20 cellular contexts compared by ENCODE assay signal in genomic region chr14:32710351-32711102, GRCh38.
DNase-seq lines count a peak whose midpoint lies in the region; ATAC-seq, FAIRE-seq and TF ChIP-seq lines count a peak whose summit lies in the region.
"Had no signal": no experiment of that assay in that cellular context is flagged by ENCODE, and none has a peak within 500 bp of the region (broad histone marks: within the 10 kb centered on the region; RNA-seq: fewer than 3 reads in every experiment).

No MANE protein-coding gene starts in this region.

- H3K4me1 Mint-ChIP-seq in astrocyte (ENCODE audit: low read depth, unreplicated experiment), result peaks cover 12% of the 10 kb centered on the region
- H3K4me1 Mint-ChIP-seq: CD4-positive, alpha-beta memory T cell; naive thymus-derived CD8-positive, alpha-beta T cell had no signal

- H3K4me3 Mint-ChIP-seq in astrocyte (ENCODE audit: unreplicated experiment), result no peak overlapping the region
- H3K4me3 Mint-ChIP-seq: activated naive CD8-positive, alpha-beta T cell; CD4-positive, alpha-beta memory T cell; dendritic cell treated with granulocyte-macrophage colony-stimulating factor and Interleukin-4, amounts not matched to agents 40 ng/mL and 50 ng/mL, for 4 days; IgD-negative memory B cell; naive thymus-derived CD8-positive, alpha-beta T cell had no signal

- peak overlapping the region; percentile 69 for H3K4me2 ChIP-seq in astrocyte (ENCODE audit: low read length)

- WGBS in small intestine, 3 donors, result 45 to 48% (median 45%) methylated on average over 10 to 11 of the region's 11 CpGs

- peaks cover 27% of the 10 kb centered on the region for H3K4me1 ChIP-seq in astrocyte (ENCODE audit: insufficient read depth, low read length)
- no peaks in the 10 kb centered on the region for H3K4me1 ChIP-seq in small intestine (ENCODE audit: control insufficient read depth in 2 of 2, insufficient read depth in 1 of 2, low read depth in 1 of 2, low read length in 1 of 2)
- H3K4me1 ChIP-seq: foreskin keratinocyte had no signal

- H3K36me3 Mint-ChIP-seq in astrocyte (ENCODE audit: low read depth, unreplicated experiment), result no peaks in the 10 kb centered on the region
- H3K36me3 Mint-ChIP-seq: CD4-positive, alpha-beta memory T cell; IgD-negative memory B cell; naive thymus-derived CD8-positive, alpha-beta T cell had no signal

- no peaks in the 10 kb centered on the region for H3K27me3 ChIP-seq in astrocyte (ENCODE audit: insufficient read depth, low read length)
- no peaks in the 10 kb centered on the region for H3K27me3 ChIP-seq in small intestine (ENCODE audit: control insufficient read depth in 2 of 2, insufficient read depth in 2 of 2, low read length in 2 of 2)
- H3K27me3 ChIP-seq: foreskin keratinocyte, thyroid gland had no signal

- no peak overlapping the region for H3K4me3 ChIP-seq in astrocyte (ENCODE audit: insufficient read depth, low read depth, low read length)
- H3K4me3 ChIP-seq in small intestine (ENCODE audit: low read depth in 1 of 2, low read length in 2 of 2), result no peak overlapping the region
- H3K4me3 ChIP-seq: SK-N-MC, skin epidermis, thyroid gland had no signal

- no peaks in the 10 kb centered on the region for H3K9me3 ChIP-seq in astrocyte (ENCODE audit: insufficient read depth, low read depth, low read length)
- no peaks in the 10 kb centered on the region for H3K9me3 ChIP-seq in small intestine (ENCODE audit: control insufficient read depth, low read depth)
- H3K9me3 ChIP-seq: thyroid gland had no signal

- no peak overlapping the region for H3K27ac ChIP-seq in astrocyte (ENCODE audit: low read depth, low read length)
- no peak overlapping the region for H3K27ac ChIP-seq in small intestine (ENCODE audit: low read depth in 1 of 2, low read length in 1 of 2)
- H3K27ac ChIP-seq: foreskin keratinocyte, SK-N-MC, WERI-Rb-1 had no signal

- no peak for ATAC-seq in GM19452 (IDR thresholded peaks at IDR 0.05; ENCODE audit: unreplicated experiment)
- no peak for ATAC-seq in HG02852 (IDR thresholded peaks at IDR 0.05; ENCODE audit: unreplicated experiment)
- ATAC-seq in GM19351 (IDR thresholded peaks at IDR 0.05; ENCODE audit: unreplicated experiment), result no peak
- ATAC-seq: naive thymus-derived CD8-positive, alpha-beta T cell had no signal

- H3K36me3 ChIP-seq in astrocyte (ENCODE audit: insufficient read depth, low read length), result no peaks in the 10 kb centered on the region
- H3K36me3 ChIP-seq in small intestine (ENCODE audit: control insufficient read depth in 2 of 2, insufficient read depth in 2 of 2, low read length in 2 of 2), result no peaks in the 10 kb centered on the region
- H3K36me3 ChIP-seq: thyroid gland, WERI-Rb-1 had no signal

- no peaks in the 10 kb centered on the region for H4K20me1 ChIP-seq in astrocyte (ENCODE audit: insufficient read depth, low read length)

- TF ChIP-seq CTCF in astrocyte (IDR thresholded peaks at IDR 0.05; ENCODE audit: insufficient read depth, low read depth, low read length), result no peak

- peak overlapping the region; percentile 43 for H2AFZ ChIP-seq in astrocyte (ENCODE audit: low read depth, low read length)

- H3K9ac ChIP-seq in astrocyte (ENCODE audit: low read length), result peak overlapping the region; percentile 44

- no peaks in the 10 kb centered on the region for H3K27me3 Mint-ChIP-seq in astrocyte (ENCODE audit: low read depth, unreplicated experiment)
- H3K27me3 Mint-ChIP-seq: activated naive CD8-positive, alpha-beta T cell; CD4-positive, alpha-beta memory T cell; IgD-negative memory B cell had no signal

- FAIRE-seq in astrocyte (lab: Jason Lieb, UNC), result peak; percentile 13
- FAIRE-seq in small intestine (lab: Jason Lieb, UNC), result peak; percentile 5

- no peaks in the 10 kb centered on the region for H3K9me3 Mint-ChIP-seq in astrocyte (ENCODE audit: unreplicated experiment)
- H3K9me3 Mint-ChIP-seq: CD4-positive, alpha-beta memory T cell; dendritic cell treated with granulocyte-macrophage colony-stimulating factor and Interleukin-4, amounts not matched to agents 40 ng/mL and 50 ng/mL, for 4 days; naive thymus-derived CD8-positive, alpha-beta T cell had no signal

- no peak overlapping the region for H3K27ac Mint-ChIP-seq in astrocyte (ENCODE audit: unreplicated experiment)
- H3K27ac Mint-ChIP-seq: activated naive CD8-positive, alpha-beta T cell; CD4-positive, alpha-beta memory T cell; dendritic cell treated with granulocyte-macrophage colony-stimulating factor and Interleukin-4, amounts not matched to agents 40 ng/mL and 50 ng/mL, for 4 days; naive thymus-derived CD8-positive, alpha-beta T cell had no signal

- DNase-seq in NCI-H2029 (lab: John Stamatoyannopoulos, UW) (peak; percentile 94), astrocyte (ENCODE audit: low read depth) (peak; percentile 54), inferior parietal cortex (ENCODE audit: extremely low spot score) (peak; percentile 66), small intestine (peak; percentile 12), NCI-H446 (lab: John Stamatoyannopoulos, UW) (no peak)
- DNase-seq: GDM1; kidney; naive thymus-derived CD8-positive, alpha-beta T cell had no signal

- H3K79me2 ChIP-seq in astrocyte (ENCODE audit: insufficient read depth, low read length), result no peaks in the 10 kb centered on the region

Comparison
In these comparisons a context has a peak if more than half of its experiments do, and no peak if none do; other contexts are left out.
1. DNase-seq: peak in NCI-H2029 (single experiment), astrocyte (single experiment), inferior parietal cortex (single experiment) and small intestine (single experiment); none in NCI-H446 (0 of 2).